In genomic region chr7:141480953-141481352, GRCh38 we compare ENCODE assay signal across 18 cellular contexts.
"Had no signal": no experiment of that assay in that cellular context is flagged by ENCODE, and none has a peak within 500 bp of the region (broad histone marks: within the 10 kb centered on the region; RNA-seq: fewer than 3 reads in every experiment).

No MANE protein-coding gene starts in this region.

- H3K27ac ChIP-seq: colonic mucosa, foreskin keratinocyte, sigmoid colon, skin epidermis, suprapubic skin, thyroid gland had no signal

- H3K4me3 ChIP-seq: colonic mucosa, sigmoid colon, skin epidermis, suprapubic skin, thyroid gland had no signal

- FAIRE-seq: endothelial cell of umbilical vein, urothelium cell line had no signal

- H3K36me3 Mint-ChIP-seq: naive thymus-derived CD4-positive, alpha-beta T cell; type B pancreatic cell had no signal

- H3K27ac Mint-ChIP-seq: naive thymus-derived CD4-positive, alpha-beta T cell; nephron progenitor cell; type B pancreatic cell had no signal

- H3K4me1 ChIP-seq: colonic mucosa, foreskin keratinocyte, sigmoid colon, suprapubic skin, thyroid gland had no signal

- ATAC-seq: foreskin keratinocyte; left lobe of liver; naive thymus-derived CD4-positive, alpha-beta T cell had no signal

- H3K27me3 ChIP-seq: colonic mucosa, foreskin keratinocyte, sigmoid colon, suprapubic skin, thyroid gland had no signal

- H3K9me3 Mint-ChIP-seq: nephron progenitor cell, type B pancreatic cell had no signal

- H3K36me3 ChIP-seq: colonic mucosa, sigmoid colon, suprapubic skin, thyroid gland had no signal

- H3K4me3 Mint-ChIP-seq: naive thymus-derived CD4-positive, alpha-beta T cell; nephron progenitor cell; type B pancreatic cell had no signal

- DNase-seq: colonic mucosa; dermis blood vessel endothelial cell; erythroblast; foreskin keratinocyte; head of caudate nucleus; hippocampal formation; mammary epithelial cell; naive thymus-derived CD4-positive, alpha-beta T cell; nephron progenitor cell; sigmoid colon; stimulated activated naive CD4-positive, alpha-beta T cell; thyroid gland had no signal

- H3K9me3 ChIP-seq: colonic mucosa, sigmoid colon, suprapubic skin, thyroid gland had no signal
